8 cellular contexts compared by ENCODE assay signal in genomic region chr1:27521336-27522147, GRCh38. TPM values are rescaled to one million over a fixed set of nuclear protein-coding genes. Genes with fewer than 3 reads are reported as not detected.
DNase-seq lines count a peak whose midpoint lies in the region; ATAC-seq and TF ChIP-seq lines count a peak whose summit lies in the region.

No MANE protein-coding gene starts in this region.

- H3K4me3 ChIP-seq in SK-N-SH (ENCODE audit: low read depth in 2 of 2, low read length in 1 of 2): no peak overlapping the region

- peaks cover 64% of the 10 kb centered on the region for H3K4me1 Mint-ChIP-seq in CD14-positive monocyte

- no peaks in the 10 kb centered on the region for H3F3A ChIP-seq in SK-N-SH (replicated peaks; ENCODE audit: insufficient read depth)

- no peaks in the 10 kb centered on the region for H3K36me3 Mint-ChIP-seq in CD14-positive monocyte

- H3K36me3 ChIP-seq in SK-N-SH (replicated peaks in 1 of 2; ENCODE audit: control insufficient read depth in 1 of 2, insufficient read depth in 2 of 2, low read length in 1 of 2): no peaks in the 10 kb centered on the region

- peaks cover 3 to 74% of the 10 kb centered on the region in 2 experiments; a peak in 1 of 4 replicates for H3K4me1 ChIP-seq in SK-N-SH (ENCODE audit: control insufficient read depth in 1 of 2, insufficient read depth in 2 of 2, low read depth in 1 of 2, low read length in 1 of 2)

- no peaks in the 10 kb centered on the region for H3K9me3 Mint-ChIP-seq in CD14-positive monocyte

- no peak for TF ChIP-seq EP300 in SK-N-SH (IDR thresholded peaks at IDR 0.05; ENCODE audit: borderline replicate concordance in 1 of 2, low read depth in 1 of 2, low read length in 1 of 2)

- H3K27me3 Mint-ChIP-seq in CD14-positive monocyte (ENCODE audit: low read depth in 3 of 3): peaks cover 0 to 15% (median 7%) of the 10 kb centered on the region in 3 donors

- ATAC-seq in GM21515 (IDR thresholded peaks at IDR 0.05; ENCODE audit: unreplicated experiment): no peak

- H3K9me3 ChIP-seq in SK-N-SH: no peaks in the 10 kb centered on the region

- DNase-seq in CD14-positive monocyte (ENCODE audit: low spot score) (no peak), posterior cingulate gyrus (peak in 8 of 10 donors; percentile 59 to 95 (median 76)), SK-N-SH (no peak), COLO829 (ENCODE audit: low spot score) (no peak), OCI-M1 (lab: John Stamatoyannopoulos, UW) (no peak)
- DNase-seq in activated CD4-positive, alpha-beta T cell treated with anti-CD3 and anti-CD28 coated beads, Interleukin-2, amount 50 U/mL, for 48 hours: peak; percentile 58 to 62
- peak; percentile 41 for DNase-seq in effector CD4-positive, alpha-beta T cell

- TF ChIP-seq CTCF in CD14-positive monocyte (IDR thresholded peaks at IDR 0.05): no peak
- TF ChIP-seq CTCF in SK-N-SH (IDR thresholded peaks at IDR 0.05): no peak

- no peaks in the 10 kb centered on the region for H3K79me2 ChIP-seq in SK-N-SH (ENCODE audit: insufficient read depth)

- no peaks in the 10 kb centered on the region for H4K20me1 ChIP-seq in SK-N-SH (ENCODE audit: insufficient read depth)

- no peaks in the 10 kb centered on the region for H3K9me2 ChIP-seq in SK-N-SH

- WGBS in SK-N-SH (ENCODE audit: low lambda C conversion rate): 90% methylated on average over 20 of the region's 28 CpGs

- POLR2A ChIA-PET in SK-N-SH (lab: Yijun Ruan, JAX): interaction anchor here (2.8 kb wide), 1 partner anchor 31 kb away, joined by 11 read pairs; the partner anchor contains the start of gene WASF2

- CTCF ChIA-PET in SK-N-SH (lab: Yijun Ruan, JAX): interaction anchor here (1.1 to 2.7 kb wide), 3 partner anchors 64 to 87 kb away, joined by 3 to 10 read pairs (median 4); partner anchors contain the start of gene AHDC1

- no peak for TF ChIP-seq RAD21 in SK-N-SH (IDR thresholded peaks at IDR 0.05; ENCODE audit: low read length)

- no peak overlapping the region for H2AFZ ChIP-seq in SK-N-SH (ENCODE audit: low read depth)

- H3K4me2 ChIP-seq in SK-N-SH: no peak overlapping the region

- peak overlapping the region in 1 of 7 donors; percentile 50 for H3K27ac Mint-ChIP-seq in CD14-positive monocyte

- H3K4me3 Mint-ChIP-seq in CD14-positive monocyte: peak overlapping the region; percentile 29 to 68

- H3K27me3 ChIP-seq in SK-N-SH (ENCODE audit: insufficient read depth): no peaks in the 10 kb centered on the region

- H3K9ac ChIP-seq in SK-N-SH: no peak overlapping the region

- no peak overlapping the region for H3K27ac ChIP-seq in SK-N-SH (ENCODE audit: low read depth in 2 of 2, low read length in 1 of 2)

- intact Hi-C loops in CD14-positive monocyte (cut with micrococcal nuclease) (no loop called here), posterior cingulate gyrus (cut with DNase I) (no loop called here)

TF ChIP-seq in SK-N-SH, 30 proteins besides CTCF, POLR2A, EP300 and RAD21:
- no peak for TF ChIP-seq FOXJ3 (CRISPR knock-in tag; IDR thresholded peaks at IDR 0.05)
- TF ChIP-seq POLR2AphosphoS5 (IDR thresholded peaks at IDR 0.05; ENCODE audit: low read depth, low read length): no peak
- no peak for TF ChIP-seq USF2 (IDR thresholded peaks at IDR 0.05; ENCODE audit: borderline replicate concordance, low read depth, low read length)
- no peak for TF ChIP-seq SIN3A (IDR thresholded peaks at IDR 0.05; ENCODE audit: borderline replicate concordance, low read depth, low read length)
- TF ChIP-seq IRF3 (IDR thresholded peaks at IDR 0.05; ENCODE audit: low read depth, low read length): no peak
- TF ChIP-seq JUND (IDR thresholded peaks at IDR 0.05): no peak
- no peak for TF ChIP-seq SMC3 (IDR thresholded peaks at IDR 0.05; ENCODE audit: low read depth, low read length)
- no peak for TF ChIP-seq FOSL2 (IDR thresholded peaks at IDR 0.05; ENCODE audit: borderline replicate concordance, low read depth)
- no peak for TF ChIP-seq RFX5 (IDR thresholded peaks at IDR 0.05; ENCODE audit: low read length)
- no peak for TF ChIP-seq PBX3 (IDR thresholded peaks at IDR 0.05)
- no peak for TF ChIP-seq EZH2phosphoT487 (IDR thresholded peaks at IDR 0.05; ENCODE audit: borderline replicate concordance, low read depth)
- no peak for TF ChIP-seq MXI1 (IDR thresholded peaks at IDR 0.05; ENCODE audit: low read depth, low read length)
- no peak for TF ChIP-seq GABPA (IDR thresholded peaks at IDR 0.05; ENCODE audit: low read depth)

RNA-seq across cellular contexts. Expression of gene WASF2, which starts 31.6 kb away (rescaled TPM):
- polyA plus RNA-seq in CD14-positive monocyte (10 to 100 TPM; 53.5 to 86.4 TPM), SK-N-SH (2012; rRNA removed) (23.0 and 27.1 TPM in 2 replicates)
- 18.4 and 22.2 TPM in 2 replicates for polyA plus RNA-seq in SK-N-SH (2012; cell fraction: cytosol; rRNA removed)
- polyA plus RNA-seq in SK-N-SH (2012; cell fraction: nucleus; rRNA removed): 25.1 and 25.5 TPM in 2 replicates

Comparison
In these comparisons a context has a peak if more than half of its experiments do, and no peak if none do; other contexts are left out.
1. DNase-seq: peak in activated CD4-positive, alpha-beta T cell treated with anti-CD3 and anti-CD28 coated beads, Interleukin-2, amount 50 U/mL, for 48 hours (2 of 2), effector CD4-positive, alpha-beta T cell (single experiment) and posterior cingulate gyrus (8 of 10); none in CD14-positive monocyte (single experiment), SK-N-SH (single experiment), COLO829 (single experiment) and OCI-M1 (single experiment).